ENCODE assay signal across 23 cellular contexts in genomic region chr14:23090254-23090636, GRCh38. TPM values are rescaled to one million over a fixed set of nuclear protein-coding genes. Genes with fewer than 3 reads are reported as not detected.
DNase-seq lines count a peak whose midpoint lies in the region; ATAC-seq and TF ChIP-seq lines count a peak whose summit lies in the region.
"Had no signal": no experiment of that assay in that cellular context is flagged by ENCODE, and none has a peak within 500 bp of the region (broad histone marks: within the 10 kb centered on the region; RNA-seq: fewer than 3 reads in every experiment).

No MANE protein-coding gene starts in this region.

- TF ChIP-seq CTCF in HFFc6 (IDR thresholded peaks at IDR 0.05) (no peak), GM13976 (IDR thresholded peaks at IDR 0.05; ENCODE audit: borderline replicate concordance, control extremely low read depth, extremely low read depth, insufficient read depth, missing control alignments) (no peak)

- no peak for ATAC-seq in activated T-cell treated with anti-CD3 and anti-CD28 coated beads, Interleukin-2, amount 50 U/mL, for 72 hours (replicated peaks in 1 of 2)
- ATAC-seq: CD8-positive, alpha-beta T cell; GM23338; HCT116; K562 had no signal

- H2BK12ac ChIP-seq in mesenchymal stem cell (ENCODE audit: low read length in 2 of 2), result no peak overlapping the region

- no peak overlapping the region for H3K14ac ChIP-seq in mesenchymal stem cell (ENCODE audit: low read length in 2 of 2)

- H3K23ac ChIP-seq in mesenchymal stem cell (ENCODE audit: low read length in 2 of 2), result no peak overlapping the region

- H3K18ac ChIP-seq in mesenchymal stem cell (ENCODE audit: low read depth in 1 of 2, low read length in 2 of 2), result no peak overlapping the region

- H3K36me3 ChIP-seq in adipocyte (ENCODE audit: control insufficient read depth, insufficient read depth, low read length, severe bottlenecking) (peaks cover 77% of the 10 kb centered on the region), mesenchymal stem cell (ENCODE audit: control insufficient read depth in 1 of 2, insufficient read depth in 2 of 2, low read depth in 1 of 2, low read length in 2 of 2) (peaks cover 16 to 76% of the 10 kb centered on the region in 2 experiments)

- no peak overlapping the region for H2AFZ ChIP-seq in mesenchymal stem cell (ENCODE audit: low read depth, low read length)
- H2AFZ ChIP-seq: GM23338 had no signal

- H3K4me3 Mint-ChIP-seq in activated T-cell treated with anti-CD3 and anti-CD28 coated beads, Interleukin-2, amount 50 U/mL, for 72 hours, result no peak overlapping the region
- H3K4me3 Mint-ChIP-seq in HFFc6, result no peak overlapping the region
- H3K4me3 Mint-ChIP-seq: CD8-positive, alpha-beta T cell; GM23338 had no signal

- no peaks in the 10 kb centered on the region for H3K9me3 ChIP-seq in adipocyte (ENCODE audit: control insufficient read depth, low read length)
- H3K9me3 ChIP-seq in mesenchymal stem cell (ENCODE audit: control insufficient read depth, low read length), result no peaks in the 10 kb centered on the region
- H3K9me3 ChIP-seq: BLaER1 had no signal

- H4K91ac ChIP-seq in mesenchymal stem cell (ENCODE audit: low read length), result no peak overlapping the region

- H2BK15ac ChIP-seq in mesenchymal stem cell (ENCODE audit: low read depth, poor library complexity, severe bottlenecking), result no peak overlapping the region

- no peak overlapping the region for H2BK120ac ChIP-seq in mesenchymal stem cell (ENCODE audit: low read depth, low read length)

- H2AK5ac ChIP-seq in mesenchymal stem cell (ENCODE audit: low read length, severe bottlenecking), result no peak overlapping the region

- no peaks in the 10 kb centered on the region for H3K9me3 Mint-ChIP-seq in activated T-cell treated with anti-CD3 and anti-CD28 coated beads, Interleukin-2, amount 50 U/mL, for 72 hours
- no peaks in the 10 kb centered on the region for H3K9me3 Mint-ChIP-seq in HFFc6
- H3K9me3 Mint-ChIP-seq: CD8-positive, alpha-beta T cell; GM23338 had no signal

- no peak overlapping the region for H2BK5ac ChIP-seq in mesenchymal stem cell (ENCODE audit: low read depth, low read length, poor library complexity, severe bottlenecking)

- H3K4me1 ChIP-seq in adipocyte (ENCODE audit: control insufficient read depth, insufficient read depth, low read length) (peaks cover 30% of the 10 kb centered on the region), mesenchymal stem cell (ENCODE audit: control insufficient read depth, insufficient read depth, low read depth, low read length) (no peaks in the 10 kb centered on the region)

- H3K4me2 ChIP-seq in mesenchymal stem cell (ENCODE audit: low read length, poor library complexity, severe bottlenecking), result no peak overlapping the region
- H3K4me2 ChIP-seq: BLaER1, GM23338 had no signal

- no peak overlapping the region for H3K27ac ChIP-seq in mesenchymal stem cell (ENCODE audit: low read length, poor library complexity, severe bottlenecking)
- H3K27ac ChIP-seq: BLaER1 had no signal

- 70% methylated on average over 4 of the region's 4 CpGs for WGBS in mesenchymal stem cell

- H3K4me3 ChIP-seq in adipocyte (ENCODE audit: low read length), result no peak overlapping the region
- no peak overlapping the region for H3K4me3 ChIP-seq in mesenchymal stem cell (ENCODE audit: insufficient read depth in 1 of 2, low read depth in 1 of 2, low read length in 2 of 2)
- H3K4me3 ChIP-seq: BLaER1, GM23338, K562 had no signal

- no peak for DNase-seq in activated T-cell treated with anti-CD3 and anti-CD28 coated beads, Interleukin-2, amount 50 U/mL, for 72 hours
- no peak for DNase-seq in activated T-cell treated with anti-CD3 and anti-CD28 coated beads, Interleukin-2, amount 50 U/mL, for 48 hours
- DNase-seq in HFFc6, result no peak
- no peak for DNase-seq in adipocyte (ENCODE audit: low read depth)
- DNase-seq in mesenchymal stem cell, result no peak
- DNase-seq in NCI-H2081 (lab: John Stamatoyannopoulos, UW), result no peak
- no peak for DNase-seq in NK-92 treated with Interleukin-12 subunit alpha and Interleukin-12 subunit beta, amount 100 ng/mL, for 24 hours (lab: John Stamatoyannopoulos, UW)
- DNase-seq in GM13976 (ENCODE audit: low spot score), result no peak
- DNase-seq: Calu3; CD8-positive, alpha-beta T cell; GF-D8; NCI-H1105; NCI-H1694; NCI-H2227 treated with DMSO at 0.1 percent for 48 hours; NCI-H510A treated with DMSO at 0.1 percent for 48 hours; NCI-H774; OCI-M1; Right ventricle myocardium superior had no signal

- H3K36me3 Mint-ChIP-seq in activated T-cell treated with anti-CD3 and anti-CD28 coated beads, Interleukin-2, amount 50 U/mL, for 72 hours (ENCODE audit: insufficient read depth in 2 of 2), result peaks cover 12 to 48% of the 10 kb centered on the region in 2 donors
- peaks cover 38% of the 10 kb centered on the region for H3K36me3 Mint-ChIP-seq in HFFc6 (ENCODE audit: low read depth)

- no peak overlapping the region for H4K8ac ChIP-seq in mesenchymal stem cell (ENCODE audit: low read length)

- in situ Hi-C loops in GM13976 (cut with MboI; ENCODE audit: low sequenced_read_pairs, unreplicated experiment), result no loop called here

- no peaks in the 10 kb centered on the region for H3K27me3 ChIP-seq in adipocyte (replicated peaks; ENCODE audit: control insufficient read depth, insufficient read depth, low read length)
- H3K27me3 ChIP-seq in mesenchymal stem cell (ENCODE audit: control insufficient read depth in 1 of 2, insufficient read depth in 1 of 2, low read length in 2 of 2), result no peaks in the 10 kb centered on the region
- H3K27me3 ChIP-seq: BLaER1 had no signal

- H3K79me1 ChIP-seq in mesenchymal stem cell (replicated peaks; ENCODE audit: low read length, poor library complexity, severe bottlenecking), result peaks cover 3% of the 10 kb centered on the region

- H3K4me1 Mint-ChIP-seq in activated T-cell treated with anti-CD3 and anti-CD28 coated beads, Interleukin-2, amount 50 U/mL, for 72 hours (ENCODE audit: low read depth), result peaks cover 34% of the 10 kb centered on the region
- H3K4me1 Mint-ChIP-seq in HFFc6 (ENCODE audit: low read depth), result peaks cover 51% of the 10 kb centered on the region
- H3K4me1 Mint-ChIP-seq: GM23338 had no signal

- no peaks in the 10 kb centered on the region for H3K27me3 Mint-ChIP-seq in activated T-cell treated with anti-CD3 and anti-CD28 coated beads, Interleukin-2, amount 50 U/mL, for 72 hours (ENCODE audit: low read depth)
- H3K27me3 Mint-ChIP-seq in HFFc6 (ENCODE audit: insufficient read depth), result no peaks in the 10 kb centered on the region

- H3K27ac Mint-ChIP-seq in activated T-cell treated with anti-CD3 and anti-CD28 coated beads, Interleukin-2, amount 50 U/mL, for 72 hours, result peak overlapping the region; percentile 32
- peak overlapping the region; percentile 56 for H3K27ac Mint-ChIP-seq in HFFc6
- H3K27ac Mint-ChIP-seq: CD8-positive, alpha-beta T cell; GM23338 had no signal

- H3K4ac ChIP-seq in mesenchymal stem cell (ENCODE audit: low read depth in 1 of 2, low read length in 2 of 2), result no peak overlapping the region

- peak overlapping the region; percentile 1 for H3K9ac ChIP-seq in adipocyte (ENCODE audit: low read length)
- H3K9ac ChIP-seq in mesenchymal stem cell (ENCODE audit: low read length), result peak overlapping the region; percentile 62
- H3K9ac ChIP-seq: BLaER1 had no signal

RNA-seq across cellular contexts. Expression of gene ACIN1, which starts 4.7 kb away (rescaled TPM):
- 100 to 1,000 TPM; 162 to 188 TPM for total RNA-seq in activated T-cell treated with anti-CD3 and anti-CD28 coated beads, Interleukin-2, amount 50 U/mL, for 72 hours
- 100 to 1,000 TPM; 128 to 150 (median 142) TPM for total RNA-seq in HFFc6 (2021; fragmentation: NEBNext Ultra II Directional; extraction: Animal tissue kit (Norgen Biotek cat#: 25700))
- 96.0 TPM for polyA plus RNA-seq in mesenchymal stem cell (2013, experiment 1 of 2)
- 87.5 TPM for polyA plus RNA-seq in mesenchymal stem cell (2013, experiment 2 of 2)

RNA-seq across cellular contexts. Expression of gene C14orf119, which starts 5.1 kb away (rescaled TPM):
- total RNA-seq in activated T-cell treated with anti-CD3 and anti-CD28 coated beads, Interleukin-2, amount 50 U/mL, for 72 hours, result 10 to 100 TPM; 31.3 to 38.5 TPM
- 100 to 1,000 TPM in 4 of 6 experiments, 10 to 100 TPM in 2; 85.0 to 117 (median 103) TPM for total RNA-seq in HFFc6 (2021; fragmentation: NEBNext Ultra II Directional; extraction: Animal tissue kit (Norgen Biotek cat#: 25700))
- 50.4 TPM for polyA plus RNA-seq in mesenchymal stem cell (2013, experiment 1 of 2)
- 51.9 TPM for polyA plus RNA-seq in mesenchymal stem cell (2013, experiment 2 of 2)

RNA-seq across cellular contexts. Expression of gene CIROP, which starts 14.5 kb away (rescaled TPM):
- total RNA-seq in activated T-cell treated with anti-CD3 and anti-CD28 coated beads, Interleukin-2, amount 50 U/mL, for 72 hours, result not detected
- not detected for total RNA-seq in HFFc6 (2021; fragmentation: NEBNext Ultra II Directional; extraction: Animal tissue kit (Norgen Biotek cat#: 25700))
- not detected for polyA plus RNA-seq in mesenchymal stem cell (2013, experiment 1 of 2)
- polyA plus RNA-seq in mesenchymal stem cell (2013, experiment 2 of 2), result not detected
- total RNA-seq: A673; Calu3; CD8-positive, alpha-beta T cell; GM23338; K562; Right ventricle myocardium superior had no signal
- polyA plus RNA-seq: GM23338, K562 had no signal

RNA-seq across cellular contexts. Expression of gene CEBPE, which starts 28.8 kb away (rescaled TPM):
- under 1 TPM; 0.21 to 0.36 TPM for total RNA-seq in activated T-cell treated with anti-CD3 and anti-CD28 coated beads, Interleukin-2, amount 50 U/mL, for 72 hours
- total RNA-seq in HFFc6 (2021; fragmentation: NEBNext Ultra II Directional; extraction: Animal tissue kit (Norgen Biotek cat#: 25700)), result not detected
- not detected for polyA plus RNA-seq in mesenchymal stem cell (2013, experiment 1 of 2)
- not detected for polyA plus RNA-seq in mesenchymal stem cell (2013, experiment 2 of 2)
- total RNA-seq: A673; Calu3; CD8-positive, alpha-beta T cell; GM23338; Right ventricle myocardium superior had no signal
- polyA plus RNA-seq: GM23338 had no signal

RNA-seq across cellular contexts. Expression of gene CDH24, which starts 32.9 kb away (rescaled TPM):
- total RNA-seq in activated T-cell treated with anti-CD3 and anti-CD28 coated beads, Interleukin-2, amount 50 U/mL, for 72 hours, result 1 to 10 TPM in 1 of 2 donors, under 1 TPM in 1; 0.82 to 1.5 TPM
- total RNA-seq in HFFc6 (2021; fragmentation: NEBNext Ultra II Directional; extraction: Animal tissue kit (Norgen Biotek cat#: 25700)), result 10 to 100 TPM in 1 of 6 experiments, 1 to 10 TPM in 5; 6.4 to 11.2 (median 8.3) TPM
- 5.8 TPM for polyA plus RNA-seq in mesenchymal stem cell (2013, experiment 1 of 2)
- 5.0 TPM for polyA plus RNA-seq in mesenchymal stem cell (2013, experiment 2 of 2)
